ENCODE assay signal across 10 cellular contexts in genomic region chr1:36542962-36543515, GRCh38.
DNase-seq lines count a peak whose midpoint lies in the region; ATAC-seq and TF ChIP-seq lines count a peak whose summit lies in the region.
"Had no signal": no experiment of that assay in that cellular context is flagged by ENCODE, and none has a peak within 500 bp of the region (broad histone marks: within the 10 kb centered on the region; RNA-seq: fewer than 3 reads in every experiment).

No MANE protein-coding gene starts in this region.

- H3K9me3 ChIP-seq in smooth muscle cell (replicated peaks; ENCODE audit: low read depth): no peaks in the 10 kb centered on the region
- H3K9me3 ChIP-seq: BLaER1 had no signal

- no peaks in the 10 kb centered on the region for H3K27me3 ChIP-seq in brain microvascular endothelial cell (replicated peaks)
- H3K27me3 ChIP-seq in smooth muscle cell (ENCODE audit: low read depth): peaks cover 36% of the 10 kb centered on the region
- H3K27me3 ChIP-seq: BLaER1 had no signal

- H3K4me2 ChIP-seq in smooth muscle cell: no peak overlapping the region
- H3K4me2 ChIP-seq: BLaER1 had no signal

- no peak overlapping the region for H3K4me3 ChIP-seq in NB4 (ENCODE audit: low read depth, low read length)
- no peak overlapping the region for H3K4me3 ChIP-seq in brain microvascular endothelial cell (ENCODE audit: low read depth, low read length)
- no peak overlapping the region for H3K4me3 ChIP-seq in smooth muscle cell
- H3K4me3 ChIP-seq: BLaER1 had no signal

- no peak for ATAC-seq in HG03521 (IDR thresholded peaks at IDR 0.05; ENCODE audit: unreplicated experiment)
- ATAC-seq in GM18858 (IDR thresholded peaks at IDR 0.05; ENCODE audit: unreplicated experiment): no peak

- no peak for TF ChIP-seq POLR2A in NB4 (IDR thresholded peaks at IDR 0.05; ENCODE audit: extremely low read depth, insufficient read length)

- no peaks in the 10 kb centered on the region for H4K20me1 ChIP-seq in smooth muscle cell (ENCODE audit: low read depth)
- H4K20me1 ChIP-seq: BLaER1 had no signal

- DNase-seq in NCI-H446 (lab: John Stamatoyannopoulos, UW): peak; percentile 15 to 45
- no peak for DNase-seq in NCI-H446 treated with DMSO at 0.1 percent for 48 hours (lab: John Stamatoyannopoulos, UW)
- peak; percentile 23 for DNase-seq in NB4 (ENCODE audit: low read depth)
- no peak for DNase-seq in brain microvascular endothelial cell
- no peak for DNase-seq in smooth muscle cell (lab: John Stamatoyannopoulos, UW; ENCODE audit: unreplicated experiment)
- no peak for DNase-seq in globus pallidus (ENCODE audit: low spot score)
- DNase-seq: KBM-7 had no signal

- no peaks in the 10 kb centered on the region for H3F3A ChIP-seq in smooth muscle cell (ENCODE audit: low read depth)

- no peak overlapping the region for H3K27ac ChIP-seq in brain microvascular endothelial cell
- H3K27ac ChIP-seq in smooth muscle cell (ENCODE audit: low read depth): no peak overlapping the region
- H3K27ac ChIP-seq: BLaER1 had no signal

- H2AFZ ChIP-seq in smooth muscle cell (ENCODE audit: low read depth): no peak overlapping the region

- TF ChIP-seq CTCF in NB4 (IDR thresholded peaks at IDR 0.05; ENCODE audit: low read depth, low read length): peak; percentile 37
- TF ChIP-seq CTCF in brain microvascular endothelial cell (IDR thresholded peaks at IDR 0.05; ENCODE audit: low read depth, low read length, missing control alignments): peak; percentile 47
- TF ChIP-seq CTCF in smooth muscle cell (IDR thresholded peaks at IDR 0.05; ENCODE audit: borderline replicate concordance, insufficient read depth, poor library complexity, severe bottlenecking): peak; percentile 8

- H3K36me3 ChIP-seq in brain microvascular endothelial cell (replicated peaks): no peaks in the 10 kb centered on the region
- H3K36me3 ChIP-seq in smooth muscle cell (ENCODE audit: low read depth): no peaks in the 10 kb centered on the region
- H3K36me3 ChIP-seq: BLaER1 had no signal

- H3K9ac ChIP-seq in smooth muscle cell (ENCODE audit: low read depth): no peak overlapping the region
- H3K9ac ChIP-seq: BLaER1 had no signal

- no peaks in the 10 kb centered on the region for H3K4me1 ChIP-seq in smooth muscle cell (ENCODE audit: low read depth)
- H3K4me1 ChIP-seq: BLaER1 had no signal

- WGBS in smooth muscle cell (ENCODE audit: low lambda C conversion rate): 63% methylated on average over 6 of the region's 6 CpGs

- in situ Hi-C loops in brain microvascular endothelial cell (cut with HindIII; ENCODE audit: low pct_ligation_motif_present, low sequenced_read_pairs): no loop called here

- H3K79me2 ChIP-seq in smooth muscle cell (ENCODE audit: low read depth): no peaks in the 10 kb centered on the region

Comparison
In these comparisons a context has a peak if more than half of its experiments do, and no peak if none do; other contexts are left out.
1. DNase-seq: peak in NCI-H446 (2 of 2) and NB4 (single experiment); none in NCI-H446 treated with DMSO at 0.1 percent for 48 hours (single experiment), brain microvascular endothelial cell (single experiment), smooth muscle cell (single experiment) and globus pallidus (single experiment).
2. Peak in every context shown above with its lines, with median percentiles within 50 percentile points of each other: CTCF ChIP-seq.